ENCODE assay signal across 35 cellular contexts in the genomic region with DNA sequence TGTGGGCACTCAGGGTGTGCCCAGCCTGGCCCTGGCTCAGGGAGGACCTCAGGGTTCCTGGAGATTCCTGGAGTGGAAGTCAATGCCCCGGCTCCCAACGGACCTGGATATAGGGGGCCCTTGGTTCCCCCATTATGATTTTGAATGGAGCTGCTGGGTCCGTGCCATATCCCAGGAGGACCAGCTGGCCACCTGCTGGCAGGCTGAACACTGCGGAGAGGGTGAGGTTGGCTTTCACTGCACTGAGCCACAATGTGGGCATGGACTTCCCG. TPM values are rescaled to one million over a fixed set of nuclear protein-coding genes. Genes with fewer than 3 reads are reported as not detected.
"Had no signal": no experiment of that assay in that cellular context is flagged by ENCODE, and none has a peak within 500 bp of the region (broad histone marks: within the 10 kb centered on the region; RNA-seq: fewer than 3 reads in every experiment).

No MANE protein-coding gene starts in this region.

- H3K9me3 ChIP-seq: ascending aorta, breast epithelium, colonic mucosa, esophagus squamous epithelium, gastroesophageal sphincter, heart right ventricle had no signal

- H3K4me1 ChIP-seq: ascending aorta, breast epithelium, colonic mucosa, esophagus squamous epithelium, gastroesophageal sphincter, heart right ventricle had no signal

- H3K27ac ChIP-seq: ascending aorta, breast epithelium, cardiac muscle cell, colonic mucosa, esophagus squamous epithelium, gastroesophageal sphincter, heart right ventricle, hepatocyte had no signal

- ATAC-seq: activated CD4-positive, alpha-beta T cell treated with anti-CD3 and anti-CD28 coated beads for 36 hours; activated CD8-positive, alpha-beta memory T cell treated with anti-CD3 and anti-CD28 coated beads, Interleukin-2, amount 10 ng/mL, durations not matched to agents 7 days and 5 days; activated CD8-positive, alpha-beta T cell treated with anti-CD3 and anti-CD28 coated beads for 36 hours; activated naive CD4-positive, alpha-beta T cell treated with anti-CD3 and anti-CD28 coated beads, Interleukin-2, amount 50 U/mL, for 72 hours; activated T-cell treated with anti-CD3 and anti-CD28 coated beads, Interleukin-2, amount 50 U/mL, for 72 hours; gastroesophageal sphincter; heart right ventricle; T-helper 17 cell had no signal

- H3K4me3 ChIP-seq: ascending aorta, breast epithelium, cardiac muscle cell, colonic mucosa, esophagus squamous epithelium, gastroesophageal sphincter, heart right ventricle, hepatocyte had no signal

- H3K27me3 ChIP-seq: ascending aorta, breast epithelium, cardiac muscle cell, colonic mucosa, esophagus squamous epithelium, gastroesophageal sphincter, heart right ventricle, hepatocyte had no signal

- DNase-seq: activated CD4-positive, alpha-beta T cell treated with anti-CD3 and anti-CD28 coated beads for 36 hours; activated CD4-positive, alpha-beta T cell treated with anti-CD3 and anti-CD28 coated beads, Interleukin-2, amount 10 ng/mL, durations not matched to agents 24 days and 14 days; activated CD4-positive, CD25-positive, alpha-beta regulatory T cell; activated CD4-positive, CD25-positive, alpha-beta regulatory T cell treated with anti-CD3 and anti-CD28 coated beads, Interleukin-2, amount 50 U/mL, for 72 hours; activated CD8-positive, alpha-beta memory T cell treated with anti-CD3 and anti-CD28 coated beads, Interleukin-2, amount 10 ng/mL, durations not matched to agents 7 days and 5 days; activated CD8-positive, alpha-beta memory T cell treated with anti-CD3 and anti-CD28 coated beads, Interleukin-2, amount 50 U/mL, for 48 hours; activated CD8-positive, alpha-beta T cell treated with anti-CD3 and anti-CD28 coated beads for 36 hours; activated gamma-delta T cell; activated naive CD4-positive, alpha-beta T cell; activated naive CD4-positive, alpha-beta T cell treated with anti-CD3 and anti-CD28 coated beads, Interleukin-2, amount 10 ng/mL, durations not matched to agents 7 days and 5 days; activated naive CD8-positive, alpha-beta T cell treated with anti-CD3 and anti-CD28 coated beads, Interleukin-2, amount 10 ng/mL, durations not matched to agents 7 days and 5 days; activated T-cell treated with anti-CD3 and anti-CD28 coated beads for 4 hours; activated T-cell treated with anti-CD3 and anti-CD28 coated beads, Interleukin-2, amount 50 U/mL, for 24 hours; activated T-cell treated with anti-CD3 and anti-CD28 coated beads, Interleukin-2, amount 50 U/mL, for 72 hours; central memory CD4-positive, alpha-beta T cell; cerebellar nuclear complex; colonic mucosa; effector memory CD4-positive, alpha-beta T cell; erythroblast; esophagus squamous epithelium; foreskin melanocyte; heart right ventricle; T-helper 1 cell; T-helper 17 cell; T1000 had no signal

- H3K36me3 ChIP-seq: ascending aorta, breast epithelium, cardiac muscle cell, colonic mucosa, esophagus squamous epithelium, gastroesophageal sphincter, heart right ventricle had no signal

RNA-seq across cellular contexts. Expression of gene USP6, which starts 23.6 kb away (rescaled TPM):
- total RNA-seq: dermis microvascular lymphatic vessel endothelial cell, fibroblast of lung, fibroblast of villous mesenchyme, glomerular endothelial cell had no signal
